8 cellular contexts compared by ENCODE assay signal in the genomic region with DNA sequence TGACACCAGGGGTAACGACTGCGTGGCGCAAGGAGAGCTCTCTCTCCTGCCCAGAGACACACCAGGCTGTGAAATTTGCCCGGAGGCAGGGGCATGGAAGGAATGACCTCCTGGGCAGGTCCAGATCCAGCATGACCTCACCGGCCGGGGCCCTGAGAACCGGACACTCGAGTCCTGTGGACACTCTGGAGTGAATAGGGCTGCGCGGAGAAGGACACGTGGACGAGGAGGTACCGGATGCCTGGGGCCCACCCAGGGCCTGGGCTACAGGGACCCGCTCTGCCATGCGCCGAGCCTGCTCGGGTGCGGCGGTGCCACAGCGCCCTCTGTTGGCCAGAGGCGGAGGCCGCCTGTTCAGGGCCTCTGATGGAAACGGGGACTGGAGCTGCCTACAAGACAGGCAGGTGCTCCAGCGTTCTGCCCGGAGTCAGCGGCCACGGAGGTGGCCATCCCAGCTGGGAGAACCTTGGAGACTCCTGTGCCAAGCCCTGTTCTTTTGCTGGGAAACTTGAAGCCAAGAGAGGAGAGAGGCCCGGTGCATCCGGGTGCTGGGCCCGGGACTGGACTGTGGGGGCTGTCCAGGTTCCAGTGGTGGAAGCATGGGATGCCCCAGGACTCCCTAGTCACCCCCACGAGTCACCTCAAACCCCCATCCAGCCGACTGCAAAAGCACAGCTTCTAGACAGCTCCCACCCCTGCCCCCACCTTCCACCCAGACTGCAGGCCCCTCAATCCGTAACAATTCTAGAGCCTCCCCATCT. TPM values are rescaled to one million over a fixed set of nuclear protein-coding genes. Genes with fewer than 3 reads are reported as not detected.
A peak's percentile ranks its signal among the peaks of the same experiment; 100 is the strongest.
DNase-seq lines count a peak whose midpoint lies in the region; ATAC-seq and TF ChIP-seq lines count a peak whose summit lies in the region.

No MANE protein-coding gene starts in this region.

- peak; percentile 90 for DNase-seq in BE2C
- peak; percentile 80 to 90 for DNase-seq in HAP-1 (ENCODE audit: low spot score in 2 of 2)
- peak; percentile 68 for DNase-seq in NCI-H345 (lab: John Stamatoyannopoulos, UW)
- DNase-seq in WTC11 (ENCODE audit: low spot score) = peak; percentile 94
- peak; percentile 73 to 80 for DNase-seq in breast epithelium (ENCODE audit: low spot score in 2 of 2)
- DNase-seq in kidney glomerular epithelial cell (lab: John Stamatoyannopoulos, UW) = peak; percentile 33
- peak; percentile 86 to 90 for DNase-seq in stimulated activated CD4-positive, alpha-beta T cell treated with anti-CD3 and anti-CD28 coated beads, Interleukin-2, amount 100 ng/mL, for 24 hours

- POLR2A ChIA-PET in WTC11 (lab: Charles Lee) = interaction anchor here (0.5 to 0.6 kb wide), 2 partner anchors 145 to 148 kb away, joined by 3 to 4 read pairs; no protein-coding TSS in a partner anchor

- in situ Hi-C loops in HAP-1 (cut with MboI; ENCODE audit: low sequenced_read_pairs) = loop anchor here (10.0 kb wide), 2 partner anchors 122 to 152 kb away; no protein-coding TSS in a partner anchor

- CTCF ChIA-PET in WTC11 (lab: Charles Lee) = interaction anchor here (0.5 to 4.2 kb wide), 89 partner anchors 9 to 1502 kb away, joined by 3 to 129 read pairs (median 5); partner anchors contain the start of genes DLX3, FAM117A, KAT7 and NGFR

- H3K36me3 ChIP-seq in BE2C (no peaks in the 10 kb centered on the region), HAP-1 (replicated peaks) (no peaks in the 10 kb centered on the region), breast epithelium (no peaks in the 10 kb centered on the region)

- H3K4me3 Mint-ChIP-seq in WTC11 = no peak overlapping the region

- no peaks in the 10 kb centered on the region for H3K9me3 ChIP-seq in BE2C
- H3K9me3 ChIP-seq in HAP-1 = no peaks in the 10 kb centered on the region
- no peaks in the 10 kb centered on the region for H3K9me3 ChIP-seq in breast epithelium

- H3K27me3 ChIP-seq in BE2C (no peaks in the 10 kb centered on the region; the same call in 1 of the 2 replicates), HAP-1 (ENCODE audit: low read depth) (no peaks in the 10 kb centered on the region), breast epithelium (no peaks in the 10 kb centered on the region)

- peak overlapping the region; percentile 24 for H3K4me3 ChIP-seq in BE2C (ENCODE audit: low read depth, low read length)
- H3K4me3 ChIP-seq in HAP-1 = no peak overlapping the region
- H3K4me3 ChIP-seq in breast epithelium = no peak overlapping the region

- peaks cover 13% of the 10 kb centered on the region for H3K4me1 Mint-ChIP-seq in WTC11

- peaks cover 8% of the 10 kb centered on the region for H3K27me3 Mint-ChIP-seq in WTC11 (ENCODE audit: low read depth)

- no peaks in the 10 kb centered on the region for H3K36me3 Mint-ChIP-seq in WTC11

- no peaks in the 10 kb centered on the region for H3K9me3 Mint-ChIP-seq in WTC11

- TF ChIP-seq CTCF in BE2C (IDR thresholded peaks at IDR 0.05; ENCODE audit: low read depth, low read length) = peak; percentile 97
- peak; percentile 96 for TF ChIP-seq CTCF in WTC11 (IDR thresholded peaks at IDR 0.05)
- peak; percentile 86 to 96 (median 95) for TF ChIP-seq CTCF in breast epithelium (IDR thresholded peaks at IDR 0.05)

- no peak for TF ChIP-seq POLR2A in breast epithelium (IDR thresholded peaks at IDR 0.05)

- intact Hi-C loops in breast epithelium (cut with DNase I; ENCODE audit: low total_unique reads) = loop anchor here (5.0 to 10.0 kb wide), 2 partner anchors 59 to 438 kb away; partner anchors contain the start of genes DLX3 and NGFR

- no peak overlapping the region for H3K27ac ChIP-seq in breast epithelium

- no peak overlapping the region for H3K27ac Mint-ChIP-seq in WTC11

- H3K4me1 ChIP-seq in BE2C = no peaks in the 10 kb centered on the region
- H3K4me1 ChIP-seq in HAP-1 = peaks cover 3% of the 10 kb centered on the region; the same call in 1 of the 2 replicates
- peaks cover 0 to 7% of the 10 kb centered on the region in 2 donors for H3K4me1 ChIP-seq in breast epithelium

- peak; percentile 89 for ATAC-seq in WTC11
- ATAC-seq in GM21360 (IDR thresholded peaks at IDR 0.05; ENCODE audit: unreplicated experiment) = no peak

TF ChIP-seq in WTC11, 78 proteins besides CTCF, POLR2A, EP300 and RAD21 (continues in another document):
- TF ChIP-seq NFE2L1 (CRISPR knock-in tag; IDR thresholded peaks at IDR 0.05) (no peak), NR2C2 (CRISPR knock-in tag; IDR thresholded peaks at IDR 0.05) (peak; percentile 56; the same call in 1 of the 2 replicates), ZNF232 (CRISPR knock-in tag; IDR thresholded peaks at IDR 0.05) (0 out of 2 replicates have a peak, but pooled peaks have one; percentile 63), GTF2I (CRISPR knock-in tag; conservative IDR thresholded peaks at IDR 0.05) (no peak), ZNF263 (CRISPR knock-in tag; IDR thresholded peaks at IDR 0.05; ENCODE audit: low read depth) (no peak), ETV6 (CRISPR knock-in tag; IDR thresholded peaks at IDR 0.05) (peak; percentile 76; the same call in 1 of the 2 replicates), ZNF121 (CRISPR knock-in tag; IDR thresholded peaks at IDR 0.05) (no peak), E2F5 (CRISPR knock-in tag; IDR thresholded peaks at IDR 0.05) (peak; percentile 45; the same call in 1 of the 2 replicates), ZNF423 (CRISPR knock-in tag; IDR thresholded peaks at IDR 0.05) (no peak), GABPB1 (CRISPR knock-in tag; IDR thresholded peaks at IDR 0.05) (0 out of 2 replicates have a peak, but pooled peaks have one; percentile 29)
- TF ChIP-seq, protein P1, sequence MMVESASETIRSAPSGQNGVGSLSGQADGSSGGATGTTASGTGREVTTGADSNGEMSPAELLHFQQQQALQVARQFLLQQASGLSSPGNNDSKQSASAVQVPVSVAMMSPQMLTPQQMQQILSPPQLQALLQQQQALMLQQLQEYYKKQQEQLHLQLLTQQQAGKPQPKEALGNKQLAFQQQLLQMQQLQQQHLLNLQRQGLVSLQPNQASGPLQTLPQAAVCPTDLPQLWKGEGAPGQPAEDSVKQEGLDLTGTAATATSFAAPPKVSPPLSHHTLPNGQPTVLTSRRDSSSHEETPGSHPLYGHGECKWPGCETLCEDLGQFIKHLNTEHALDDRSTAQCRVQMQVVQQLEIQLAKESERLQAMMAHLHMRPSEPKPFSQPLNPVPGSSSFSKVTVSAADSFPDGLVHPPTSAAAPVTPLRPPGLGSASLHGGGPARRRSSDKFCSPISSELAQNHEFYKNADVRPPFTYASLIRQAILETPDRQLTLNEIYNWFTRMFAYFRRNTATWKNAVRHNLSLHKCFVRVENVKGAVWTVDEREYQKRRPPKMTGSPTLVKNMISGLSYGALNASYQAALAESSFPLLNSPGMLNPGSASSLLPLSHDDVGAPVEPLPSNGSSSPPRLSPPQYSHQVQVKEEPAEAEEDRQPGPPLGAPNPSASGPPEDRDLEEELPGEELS (CRISPR knock-in tag; IDR thresholded peaks at IDR 0.05) = 0 out of 2 replicates have a peak, but pooled peaks have one; percentile 66
- TF ChIP-seq, protein P2, sequence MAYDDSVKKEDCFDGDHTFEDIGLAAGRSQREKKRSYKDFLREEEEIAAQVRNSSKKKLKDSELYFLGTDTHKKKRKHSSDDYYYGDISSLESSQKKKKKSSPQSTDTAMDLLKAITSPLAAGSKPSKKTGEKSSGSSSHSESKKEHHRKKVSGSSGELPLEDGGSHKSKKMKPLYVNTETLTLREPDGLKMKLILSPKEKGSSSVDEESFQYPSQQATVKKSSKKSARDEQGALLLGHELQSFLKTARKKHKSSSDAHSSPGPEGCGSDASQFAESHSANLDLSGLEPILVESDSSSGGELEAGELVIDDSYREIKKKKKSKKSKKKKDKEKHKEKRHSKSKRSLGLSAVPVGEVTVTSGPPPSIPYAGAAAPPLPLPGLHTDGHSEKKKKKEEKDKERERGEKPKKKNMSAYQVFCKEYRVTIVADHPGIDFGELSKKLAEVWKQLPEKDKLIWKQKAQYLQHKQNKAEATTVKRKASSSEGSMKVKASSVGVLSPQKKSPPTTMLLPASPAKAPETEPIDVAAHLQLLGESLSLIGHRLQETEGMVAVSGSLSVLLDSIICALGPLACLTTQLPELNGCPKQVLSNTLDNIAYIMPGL (CRISPR knock-in tag; IDR thresholded peaks at IDR 0.05) = peak; percentile 89
- TF ChIP-seq, protein P3, sequence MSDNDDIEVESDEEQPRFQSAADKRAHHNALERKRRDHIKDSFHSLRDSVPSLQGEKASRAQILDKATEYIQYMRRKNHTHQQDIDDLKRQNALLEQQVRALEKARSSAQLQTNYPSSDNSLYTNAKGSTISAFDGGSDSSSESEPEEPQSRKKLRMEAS (CRISPR knock-in tag; IDR thresholded peaks at IDR 0.05) = peak; percentile 69
- TF ChIP-seq, protein P4, sequence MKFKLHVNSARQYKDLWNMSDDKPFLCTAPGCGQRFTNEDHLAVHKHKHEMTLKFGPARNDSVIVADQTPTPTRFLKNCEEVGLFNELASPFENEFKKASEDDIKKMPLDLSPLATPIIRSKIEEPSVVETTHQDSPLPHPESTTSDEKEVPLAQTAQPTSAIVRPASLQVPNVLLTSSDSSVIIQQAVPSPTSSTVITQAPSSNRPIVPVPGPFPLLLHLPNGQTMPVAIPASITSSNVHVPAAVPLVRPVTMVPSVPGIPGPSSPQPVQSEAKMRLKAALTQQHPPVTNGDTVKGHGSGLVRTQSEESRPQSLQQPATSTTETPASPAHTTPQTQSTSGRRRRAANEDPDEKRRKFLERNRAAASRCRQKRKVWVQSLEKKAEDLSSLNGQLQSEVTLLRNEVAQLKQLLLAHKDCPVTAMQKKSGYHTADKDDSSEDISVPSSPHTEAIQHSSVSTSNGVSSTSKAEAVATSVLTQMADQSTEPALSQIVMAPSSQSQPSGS (CRISPR knock-in tag; IDR thresholded peaks at IDR 0.05; ENCODE audit: borderline replicate concordance, low read depth) = no peak
- TF ChIP-seq, protein P5, sequence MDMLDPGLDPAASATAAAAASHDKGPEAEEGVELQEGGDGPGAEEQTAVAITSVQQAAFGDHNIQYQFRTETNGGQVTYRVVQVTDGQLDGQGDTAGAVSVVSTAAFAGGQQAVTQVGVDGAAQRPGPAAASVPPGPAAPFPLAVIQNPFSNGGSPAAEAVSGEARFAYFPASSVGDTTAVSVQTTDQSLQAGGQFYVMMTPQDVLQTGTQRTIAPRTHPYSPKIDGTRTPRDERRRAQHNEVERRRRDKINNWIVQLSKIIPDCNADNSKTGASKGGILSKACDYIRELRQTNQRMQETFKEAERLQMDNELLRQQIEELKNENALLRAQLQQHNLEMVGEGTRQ (CRISPR knock-in tag; IDR thresholded peaks at IDR 0.05) = 0 out of 2 replicates have a peak, but pooled peaks have one; percentile 44

RNA-seq across cellular contexts. Expression of gene NXPH3, which starts 19.3 kb away (rescaled TPM):
- not detected for polyA plus RNA-seq in BE2C (2012; ENCODE audit: insufficient read depth, insufficient read length, low read depth)
- total RNA-seq in WTC11 (2021) = 2.3 to 3.4 TPM (median 2.4 TPM) in 3 replicates
- 1 to 10 TPM; 3.5 to 7.5 (median 4.5) TPM for total RNA-seq in breast epithelium

Comparison
In these comparisons a context has a peak if more than half of its experiments do, and no peak if none do; other contexts are left out.
1. DNase-seq: peak in every context shown above with its lines; median percentile 94 in WTC11; 90 in BE2C; 88 in stimulated activated CD4-positive, alpha-beta T cell treated with anti-CD3 and anti-CD28 coated beads, Interleukin-2, amount 100 ng/mL, for 24 hours; 85 in HAP-1; 76 in breast epithelium; 68 in NCI-H345; 33 in kidney glomerular epithelial cell.